In the genomic region with DNA sequence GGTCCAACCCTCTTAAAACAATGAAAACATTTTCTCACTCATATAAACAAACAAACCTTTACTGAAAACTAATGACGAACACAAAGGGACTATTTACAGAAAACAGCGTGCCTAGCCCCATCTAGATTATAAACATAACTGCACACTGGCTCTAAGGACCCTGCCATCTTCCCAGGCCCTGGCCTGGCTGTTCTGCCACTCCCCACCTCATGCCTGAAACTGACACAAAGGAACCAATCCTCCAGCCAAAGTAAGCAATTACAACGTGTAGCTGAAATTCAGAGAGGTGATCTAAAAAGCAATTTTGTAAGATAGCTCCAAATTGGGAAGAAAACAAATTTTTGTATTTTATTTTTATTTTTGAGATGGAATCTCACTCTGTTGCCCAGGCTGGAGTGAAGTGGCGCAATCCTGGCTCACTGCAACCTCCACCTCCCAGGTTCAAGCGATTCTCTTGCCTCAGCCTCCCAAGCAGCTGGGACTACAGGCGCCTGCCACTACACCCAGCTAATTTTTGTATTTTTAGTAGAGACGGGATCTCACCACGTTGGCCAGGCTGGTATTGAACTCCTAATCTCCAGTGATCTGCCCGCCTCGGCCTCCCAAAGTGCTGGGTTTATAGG, we compare ENCODE assay signal across 13 cellular contexts. TPM values are rescaled to one million over a fixed set of nuclear protein-coding genes. Genes with fewer than 3 reads are reported as not detected.
DNase-seq lines count a peak whose midpoint lies in the region; ATAC-seq and TF ChIP-seq lines count a peak whose summit lies in the region.
"Had no signal": no experiment of that assay in that cellular context is flagged by ENCODE, and none has a peak within 500 bp of the region (broad histone marks: within the 10 kb centered on the region; RNA-seq: fewer than 3 reads in every experiment).

No MANE protein-coding gene starts in this region.

- TF ChIP-seq CTCF in RWPE1 (conservative IDR thresholded peaks at IDR 0.05; ENCODE audit: low read depth) (no peak), gastrocnemius medialis (IDR thresholded peaks at IDR 0.05 in 4 of 5, conservative IDR thresholded peaks at IDR 0.05 in 1 of 5) (no peak)

- CTCF ChIA-PET in RWPE1 (lab: Yijun Ruan, JAX): no interaction called here

- H3K9me3 ChIP-seq in esophagus (ENCODE audit: control insufficient read depth in 2 of 2, insufficient read depth in 1 of 2, low read depth in 1 of 2, low read length in 1 of 2) (no peaks in the 10 kb centered on the region), gastrocnemius medialis (no peaks in the 10 kb centered on the region)

- DNase-seq in DMS53 (lab: John Stamatoyannopoulos, UW) (peak; percentile 42), DMS53 treated with DMSO at 0.1 percent for 48 hours (lab: John Stamatoyannopoulos, UW; ENCODE audit: unreplicated experiment) (no peak), RWPE1 (ENCODE audit: low spot score) (no peak), gastrocnemius medialis (no peak), AML-193 (lab: John Stamatoyannopoulos, UW) (no peak)
- DNase-seq in effector CD8-positive, alpha-beta T cell (lab: John Stamatoyannopoulos, UW): no peak
- DNase-seq: activated CD4-positive, alpha-beta T cell treated with anti-CD3 and anti-CD28 coated beads for 48 hours; NCI-H345; SIG-M5 had no signal

- WGBS in esophagus, 2 donors: 71 to 74% methylated on average over 10 of the region's 10 CpGs

- H3K27ac ChIP-seq in RWPE1: peak overlapping the region; percentile 17
- peak overlapping the region; percentile 12 to 56 for H3K27ac ChIP-seq in esophagus (ENCODE audit: low read depth in 2 of 2, low read length in 1 of 2)
- H3K27ac ChIP-seq in gastrocnemius medialis: peak overlapping the region; percentile 20 to 75 (median 52)
- H3K27ac ChIP-seq: 22Rv1 had no signal

- no peak overlapping the region for H3K4me3 ChIP-seq in esophagus (ENCODE audit: low read depth in 1 of 2, low read length in 2 of 2)
- no peak overlapping the region for H3K4me3 ChIP-seq in gastrocnemius medialis
- H3K4me3 ChIP-seq: skin epidermis had no signal

- POLR2A ChIA-PET in RWPE1 (lab: Yijun Ruan, JAX; ENCODE audit: low non-redundant PET): no interaction called here

- H3K36me3 ChIP-seq in esophagus (ENCODE audit: control insufficient read depth in 2 of 2, insufficient read depth in 2 of 2, low read length in 1 of 2) (peaks cover 0 to 5% of the 10 kb centered on the region in 2 donors), gastrocnemius medialis (no peaks in the 10 kb centered on the region)

- in situ Hi-C loops in gastrocnemius medialis (cut with MboI; ENCODE audit: low sequenced_read_pairs in 4 of 4): no loop called here

- intact Hi-C loops in gastrocnemius medialis (cut with DNase I; ENCODE audit: low total_unique reads): no loop called here

- H3K4me1 ChIP-seq in esophagus (ENCODE audit: control insufficient read depth in 2 of 2, insufficient read depth in 2 of 2, low read length in 1 of 2): peaks cover 3 to 22% of the 10 kb centered on the region in 2 donors
- H3K4me1 ChIP-seq in gastrocnemius medialis: peaks cover 75 to 78% of the 10 kb centered on the region in 2 donors

- H3K27me3 ChIP-seq in esophagus (ENCODE audit: control insufficient read depth in 1 of 2, insufficient read depth in 2 of 2, low read length in 2 of 2) (no peaks in the 10 kb centered on the region), gastrocnemius medialis (no peaks in the 10 kb centered on the region)

- ATAC-seq in gastrocnemius medialis (no peak), GM19463 (IDR thresholded peaks at IDR 0.05; ENCODE audit: unreplicated experiment) (no peak)

- no peak for TF ChIP-seq POLR2A in gastrocnemius medialis (IDR thresholded peaks at IDR 0.05)

RNA-seq across cellular contexts. Expression of a gene that starts 40.8 kb away (rescaled TPM):
- polyA plus RNA-seq in esophagus: 100 to 1,000 TPM; 221 to 272 TPM
- total RNA-seq in gastrocnemius medialis: 10 to 100 TPM; 48.6 to 93.8 (median 74.9) TPM
